ENCODE assay signal across 21 cellular contexts in genomic region chr7:155439311-155440017, GRCh38. TPM values are rescaled to one million over a fixed set of nuclear protein-coding genes. Genes with fewer than 3 reads are reported as not detected.
DNase-seq lines count a peak whose midpoint lies in the region; ATAC-seq and TF ChIP-seq lines count a peak whose summit lies in the region.
"Had no signal": no experiment of that assay in that cellular context is flagged by ENCODE, and none has a peak within 500 bp of the region (broad histone marks: within the 10 kb centered on the region; RNA-seq: fewer than 3 reads in every experiment).

No MANE protein-coding gene starts in this region.

- peaks cover 69% of the 10 kb centered on the region for H3K27me3 Mint-ChIP-seq in chondrocyte (ENCODE audit: low read depth)

- intact Hi-C loops in Right ventricle myocardium inferior (cut with DNase I) (no loop called here), left ventricle myocardium inferior (cut with micrococcal nuclease) (no loop called here), lower lobe of right lung (cut with DNase I) (no loop called here), posterior vena cava (cut with DNase I) (no loop called here), vagina (cut with DNase I) (no loop called here)

- H3K36me3 ChIP-seq in left ventricle myocardium inferior (no peaks in the 10 kb centered on the region), lower lobe of right lung (no peaks in the 10 kb centered on the region), vagina (no peaks in the 10 kb centered on the region)
- H3K36me3 ChIP-seq: BLaER1 had no signal

- TF ChIP-seq CTCF in left ventricle myocardium inferior (IDR thresholded peaks at IDR 0.05; ENCODE audit: borderline replicate concordance) (no peak), chondrocyte (IDR thresholded peaks at IDR 0.05) (no peak), lower lobe of right lung (IDR thresholded peaks at IDR 0.05) (no peak), vagina (IDR thresholded peaks at IDR 0.05) (no peak)

- H3K27me3 ChIP-seq in left ventricle myocardium inferior (ENCODE audit: low read depth): peaks cover 93% of the 10 kb centered on the region
- peaks cover 64% of the 10 kb centered on the region for H3K27me3 ChIP-seq in lower lobe of right lung (ENCODE audit: low read depth)
- no peaks in the 10 kb centered on the region for H3K27me3 ChIP-seq in vagina

- H3K4me3 ChIP-seq in left ventricle myocardium inferior (no peak overlapping the region), lower lobe of right lung (no peak overlapping the region), vagina (no peak overlapping the region)
- H3K4me3 ChIP-seq: BLaER1, GM12878 had no signal

- no peak for ATAC-seq in Right ventricle myocardium inferior
- ATAC-seq in lower lobe of right lung: no peak
- ATAC-seq: CD8-positive, alpha-beta T cell; GM12878 had no signal

- H3K36me3 Mint-ChIP-seq in chondrocyte (ENCODE audit: low read depth): no peaks in the 10 kb centered on the region
- H3K36me3 Mint-ChIP-seq: CD8-positive, alpha-beta T cell had no signal

- H3K27ac ChIP-seq in left ventricle myocardium inferior (replicated peaks): no peak overlapping the region
- no peak overlapping the region for H3K27ac ChIP-seq in lower lobe of right lung
- H3K27ac ChIP-seq in vagina: no peak overlapping the region
- H3K27ac ChIP-seq: 22Rv1, BLaER1 had no signal

- no peaks in the 10 kb centered on the region for H3K9me3 Mint-ChIP-seq in chondrocyte (ENCODE audit: low read depth)
- H3K9me3 Mint-ChIP-seq: CD8-positive, alpha-beta T cell had no signal

- H3K9me3 ChIP-seq in left ventricle myocardium inferior (replicated peaks) (no peaks in the 10 kb centered on the region), lower lobe of right lung (no peaks in the 10 kb centered on the region), vagina (no peaks in the 10 kb centered on the region)

- H3K4me1 ChIP-seq in left ventricle myocardium inferior (no peaks in the 10 kb centered on the region), lower lobe of right lung (no peaks in the 10 kb centered on the region), vagina (no peaks in the 10 kb centered on the region)
- H3K4me1 ChIP-seq: BLaER1 had no signal

- DNase-seq in Right ventricle myocardium inferior (ENCODE audit: missing footprints): peak; percentile 56
- DNase-seq in left ventricle myocardium inferior: no peak
- DNase-seq in chondrocyte (ENCODE audit: low spot score): peak; percentile 92
- peak; percentile 34 for DNase-seq in lower lobe of right lung
- peak; percentile 70 for DNase-seq in posterior vena cava (ENCODE audit: low spot score)
- DNase-seq in vagina (ENCODE audit: extremely low spot score in 2 of 2): no peak
- no peak for DNase-seq in cerebellum (ENCODE audit: low spot score)
- no peak for DNase-seq in NCI-H1694 (lab: John Stamatoyannopoulos, UW)
- DNase-seq: Calu3; CD8-positive, alpha-beta T cell; DMS 273 treated with DMSO at 0.1 percent for 48 hours; DMS53; DND-41; EL; GOT3; H9 had no signal

- no peaks in the 10 kb centered on the region for H3K4me1 Mint-ChIP-seq in chondrocyte (ENCODE audit: low read depth)

- no peak overlapping the region for H3K4me3 Mint-ChIP-seq in chondrocyte (ENCODE audit: unreplicated experiment)
- H3K4me3 Mint-ChIP-seq: CD8-positive, alpha-beta T cell; H9 had no signal

- no peak overlapping the region for H3K27ac Mint-ChIP-seq in chondrocyte (ENCODE audit: unreplicated experiment)
- H3K27ac Mint-ChIP-seq: CD8-positive, alpha-beta T cell; H9 had no signal

- no peak for TF ChIP-seq POLR2A in vagina (IDR thresholded peaks at IDR 0.05)

RNA-seq across cellular contexts. Expression of gene EN2, which starts 18.5 kb away (rescaled TPM):
- 0.11 TPM for total RNA-seq in Right ventricle myocardium inferior
- 0.11 TPM for total RNA-seq in left ventricle myocardium inferior
- 0.15 to 0.99 TPM (median 0.15 TPM) in 3 replicates for total RNA-seq in chondrocyte
- total RNA-seq in lower lobe of right lung: not detected
- total RNA-seq in posterior vena cava: under 1 TPM; 0.14 to 0.19 TPM
- 0.98 TPM for total RNA-seq in vagina
- 11.9 TPM for total RNA-seq in cerebellum
- total RNA-seq: A673; CD8-positive, alpha-beta T cell; G401; GM12878 had no signal

Comparison
In these comparisons a context has a peak if more than half of its experiments do, and no peak if none do; other contexts are left out.
1. DNase-seq: peak in Right ventricle myocardium inferior (single experiment), chondrocyte (single experiment), lower lobe of right lung (single experiment) and posterior vena cava (single experiment); none in left ventricle myocardium inferior (single experiment), vagina (0 of 2), cerebellum (single experiment) and NCI-H1694 (single experiment).